Comparison of ENCODE assay signal across 11 cellular contexts in genomic region chr14:74454397-74454796, GRCh38. TPM values are rescaled to one million over a fixed set of nuclear protein-coding genes. Genes with fewer than 3 reads are reported as not detected.
"Had no signal": no experiment of that assay in that cellular context is flagged by ENCODE, and none has a peak within 500 bp of the region (broad histone marks: within the 10 kb centered on the region; RNA-seq: fewer than 3 reads in every experiment).

No MANE protein-coding gene starts in this region.

RNA-seq across cellular contexts. Expression of gene SYNDIG1L, which starts 28.4 kb away (rescaled TPM):
- total RNA-seq: activated CD4-positive, alpha-beta T cell treated with anti-CD3 and anti-CD28 coated beads for 36 hours; activated CD4-positive, alpha-beta T cell treated with anti-CD3 and anti-CD28 coated beads, Interleukin-2, amount 10 ng/mL, durations not matched to agents 7 days and 5 days; activated CD8-positive, alpha-beta T cell treated with anti-CD3 and anti-CD28 coated beads, Interleukin-2, amount 10 ng/mL, durations not matched to agents 7 days and 5 days; activated naive CD8-positive, alpha-beta T cell treated with anti-CD3 and anti-CD28 coated beads, Interleukin-2, amount 10 ng/mL, durations not matched to agents 7 days and 5 days; activated T-helper 2 cell treated with anti-CD3 and anti-CD28 coated beads, Interferon-gamma antibody, Interleukin-2, Interleukin-4, amounts not matched to agents 10 μg/mL and 5 μg/mL and 100 μg/mL, durations not matched to agents 14 hours and 24 hours and 36 hours; ascending aorta; NCI-H460; RPMI7951; SK-MEL-5; T-helper 17 cell had no signal
- polyA plus RNA-seq: cardiac muscle cell had no signal
